26 cellular contexts compared by ENCODE assay signal in genomic region chr14:69181491-69181890, GRCh38.
"Had no signal": no experiment of that assay in that cellular context is flagged by ENCODE, and none has a peak within 500 bp of the region (broad histone marks: within the 10 kb centered on the region; RNA-seq: fewer than 3 reads in every experiment).

No MANE protein-coding gene starts in this region.

- H3K27ac ChIP-seq: coronary artery, esophagus squamous epithelium, foreskin keratinocyte, heart right ventricle, neural progenitor cell, prostate gland, right atrium auricular region, testis, tibial artery, upper lobe of right lung, uterus had no signal

- H3K9ac ChIP-seq: neural progenitor cell had no signal

- ATAC-seq: effector memory CD8-positive, alpha-beta T cell; foreskin keratinocyte; heart right ventricle; left lobe of liver; naive thymus-derived CD4-positive, alpha-beta T cell; sciatic nerve; stimulated activated memory B cell treated with anti-CD40 and anti-IgM and Interleukin-4, amounts not matched to agents 10 μg/mL and 1 μg/mL and 100 μg/mL, for 72 hours; stimulated activated naive CD8-positive, alpha-beta T cell treated with anti-CD3 and anti-CD28 coated beads, Interleukin-15, Interleukin-2, amounts not matched to agents 100 U/mL and 50 U/mL, for 24 hours had no signal

- H3K27me3 ChIP-seq: esophagus squamous epithelium, heart right ventricle, neural progenitor cell, right atrium auricular region, testis, tibial artery, upper lobe of right lung, uterus had no signal

- H3K4me2 ChIP-seq: neural progenitor cell had no signal

- H3K36me3 ChIP-seq: esophagus squamous epithelium, heart right ventricle, neural progenitor cell, prostate gland, right atrium auricular region, tibial artery, upper lobe of right lung, uterus had no signal

- H3K9me3 ChIP-seq: esophagus squamous epithelium, heart right ventricle, prostate gland, right atrium auricular region, testis, tibial artery, upper lobe of right lung, uterus had no signal

- DNase-seq: dermis blood vessel endothelial cell; effector memory CD8-positive, alpha-beta T cell; erythroblast; esophagus squamous epithelium; foreskin keratinocyte; glutamatergic neuron; heart right ventricle; hippocampal formation; mesendoderm; midbrain; naive thymus-derived CD4-positive, alpha-beta T cell; stimulated activated CD4-positive, alpha-beta T cell treated with anti-CD3 and anti-CD28 coated beads, Interleukin-2, amount 100 ng/mL, for 24 hours; stimulated activated CD4-positive, alpha-beta T cell treated with anti-CD3 and anti-CD28 coated beads, Interleukin-4, amount 100 ng/mL, for 24 hours; stimulated activated naive CD8-positive, alpha-beta T cell treated with anti-CD3 and anti-CD28 coated beads, Interleukin-15, Interleukin-2, amounts not matched to agents 100 U/mL and 50 U/mL, for 24 hours; substantia nigra; testis; tibial artery; upper lobe of right lung; uterus had no signal

- H3K4me3 ChIP-seq: coronary artery, esophagus squamous epithelium, heart right ventricle, neural progenitor cell, prostate gland, right atrium auricular region, testis, tibial artery, upper lobe of right lung, uterus had no signal

- H3K4me1 ChIP-seq: esophagus squamous epithelium, foreskin keratinocyte, neural progenitor cell, prostate gland, right atrium auricular region, testis, tibial artery, upper lobe of right lung, uterus had no signal

- H2AFZ ChIP-seq: neural progenitor cell had no signal
